13 cellular contexts compared by ENCODE assay signal in the genomic region with DNA sequence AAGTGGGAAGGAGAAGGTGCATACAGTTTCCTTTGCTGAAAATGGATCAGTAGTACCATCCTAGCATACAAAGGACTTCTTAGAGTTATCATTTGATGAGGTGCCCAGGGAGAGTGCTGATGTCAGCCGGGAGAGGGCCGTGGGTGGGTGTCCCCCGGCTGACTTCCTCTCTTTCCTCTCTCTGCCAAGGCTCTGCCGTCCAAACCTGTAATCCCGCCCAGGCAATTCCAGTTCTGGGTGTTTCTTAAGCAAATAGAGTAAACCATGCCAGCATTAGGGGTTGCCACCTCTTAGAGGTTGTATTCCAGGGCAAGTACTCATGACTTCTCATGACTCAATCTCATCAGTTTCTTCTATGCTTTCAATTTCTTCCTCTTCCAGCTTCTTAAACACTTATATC.
A peak's percentile ranks its signal among the peaks of the same experiment; 100 is the strongest.
DNase-seq lines count a peak whose midpoint lies in the region; ATAC-seq, FAIRE-seq and TF ChIP-seq lines count a peak whose summit lies in the region.
"Had no signal": no experiment of that assay in that cellular context is flagged by ENCODE, and none has a peak within 500 bp of the region (broad histone marks: within the 10 kb centered on the region; RNA-seq: fewer than 3 reads in every experiment).

No MANE protein-coding gene starts in this region.

- peak; percentile 30 for FAIRE-seq in H54 (lab: Jason Lieb, UNC)

- no peaks in the 10 kb centered on the region for H3K9me3 ChIP-seq in adrenal gland (replicated peaks in 1 of 3)
- H3K9me3 ChIP-seq in left ventricle myocardium inferior (replicated peaks) = peaks cover 18% of the 10 kb centered on the region
- no peaks in the 10 kb centered on the region for H3K9me3 ChIP-seq in smooth muscle cell (replicated peaks; ENCODE audit: low read depth)
- no peaks in the 10 kb centered on the region for H3K9me3 ChIP-seq in gastrocnemius medialis

- ATAC-seq in GM19328 (IDR thresholded peaks at IDR 0.05; ENCODE audit: unreplicated experiment) = no peak
- ATAC-seq in gastrocnemius medialis = no peak
- ATAC-seq: effector memory CD8-positive, alpha-beta T cell; natural killer cell treated with Interleukin-12 subunit alpha and Interleukin-12 subunit beta and Interleukin-15 and Interleukin-18, amount 100 ng/mL, for 72 hours had no signal

- H3K4me3 ChIP-seq in adrenal gland (peak overlapping the region in 1 of 4 donors; percentile 6), left ventricle myocardium inferior (peak overlapping the region; percentile 10), smooth muscle cell (no peak overlapping the region), gastrocnemius medialis (no peak overlapping the region)

- peak overlapping the region; percentile 40 for H2AFZ ChIP-seq in smooth muscle cell (ENCODE audit: low read depth)

- H3K36me3 ChIP-seq in adrenal gland (replicated peaks in 1 of 2) (no peaks in the 10 kb centered on the region), left ventricle myocardium inferior (no peaks in the 10 kb centered on the region), smooth muscle cell (ENCODE audit: low read depth) (no peaks in the 10 kb centered on the region), gastrocnemius medialis (no peaks in the 10 kb centered on the region)

- in situ Hi-C loops in gastrocnemius medialis (cut with MboI; ENCODE audit: low sequenced_read_pairs in 4 of 4) = no loop called here

- no peaks in the 10 kb centered on the region for H3F3A ChIP-seq in smooth muscle cell (ENCODE audit: low read depth)

- intact Hi-C loops in adrenal gland (cut with DNase I) (no loop called here), left ventricle myocardium inferior (cut with micrococcal nuclease) (no loop called here), gastrocnemius medialis (cut with DNase I; ENCODE audit: low total_unique reads) (no loop called here)

- no peaks in the 10 kb centered on the region for H3K27me3 ChIP-seq in adrenal gland
- H3K27me3 ChIP-seq in left ventricle myocardium inferior (ENCODE audit: low read depth) = no peaks in the 10 kb centered on the region
- H3K27me3 ChIP-seq in smooth muscle cell (ENCODE audit: low read depth) = no peaks in the 10 kb centered on the region
- no peaks in the 10 kb centered on the region for H3K27me3 ChIP-seq in gastrocnemius medialis

- H3K27ac ChIP-seq in adrenal gland (peak overlapping the region in 2 of 5 donors; percentile 45 to 57), left ventricle myocardium inferior (replicated peaks) (no peak overlapping the region), smooth muscle cell (ENCODE audit: low read depth) (peak overlapping the region; percentile 22), gastrocnemius medialis (no peak overlapping the region)

- no peaks in the 10 kb centered on the region for H3K79me2 ChIP-seq in smooth muscle cell (ENCODE audit: low read depth)

- no peak overlapping the region for H3K9ac ChIP-seq in smooth muscle cell (ENCODE audit: low read depth)

- H3K4me1 ChIP-seq in adrenal gland (replicated peaks in 1 of 2) (peaks cover 0 to 15% of the 10 kb centered on the region in 2 donors), left ventricle myocardium inferior (peaks cover 31% of the 10 kb centered on the region), smooth muscle cell (ENCODE audit: low read depth) (no peaks in the 10 kb centered on the region), gastrocnemius medialis (peaks cover 0 to 3% of the 10 kb centered on the region in 2 donors)

- TF ChIP-seq CTCF in adrenal gland (IDR thresholded peaks at IDR 0.05) (no peak), left ventricle myocardium inferior (IDR thresholded peaks at IDR 0.05; ENCODE audit: borderline replicate concordance) (no peak), smooth muscle cell (IDR thresholded peaks at IDR 0.05; ENCODE audit: borderline replicate concordance, insufficient read depth, poor library complexity, severe bottlenecking) (no peak), gastrocnemius medialis (IDR thresholded peaks at IDR 0.05 in 4 of 5, conservative IDR thresholded peaks at IDR 0.05 in 1 of 5) (no peak)

- no peak for DNase-seq in H54 (ENCODE audit: insufficient read length, low spot score)
- peak in 5 of 7 donors; percentile 32 to 49 (median 46) for DNase-seq in adrenal gland
- DNase-seq in left ventricle myocardium inferior = no peak
- DNase-seq in smooth muscle cell (lab: John Stamatoyannopoulos, UW; ENCODE audit: unreplicated experiment) = no peak
- no peak for DNase-seq in activated naive CD4-positive, alpha-beta T cell treated with anti-CD3 and anti-CD28 coated beads, Interleukin-2, amount 50 U/mL, for 16 hours
- no peak for DNase-seq in gastrocnemius medialis
- DNase-seq in inferior parietal cortex (ENCODE audit: extremely low spot score) = no peak
- DNase-seq: Caco-2; effector memory CD8-positive, alpha-beta T cell; GOT3; NCI-H2029 had no signal

- peak overlapping the region; percentile 60 for H3K4me2 ChIP-seq in smooth muscle cell

- H4K20me1 ChIP-seq in smooth muscle cell (ENCODE audit: low read depth) = no peaks in the 10 kb centered on the region

- TF ChIP-seq POLR2A in H54 (IDR thresholded peaks at IDR 0.05; ENCODE audit: low read depth, low read length) (no peak), adrenal gland (IDR thresholded peaks at IDR 0.05) (no peak), gastrocnemius medialis (IDR thresholded peaks at IDR 0.05) (no peak)

- 26 to 45% (median 39%) methylated on average over 5 of the region's 5 CpGs for WGBS in adrenal gland, 4 donors
- 28% methylated on average over 5 of the region's 5 CpGs for WGBS in smooth muscle cell (ENCODE audit: low lambda C conversion rate)

Comparison
In these comparisons a context has a peak if more than half of its experiments do, and no peak if none do; other contexts are left out.
1. DNase-seq: peak in adrenal gland (5 of 7); none in H54 (single experiment), left ventricle myocardium inferior (single experiment), smooth muscle cell (single experiment), activated naive CD4-positive, alpha-beta T cell treated with anti-CD3 and anti-CD28 coated beads, Interleukin-2, amount 50 U/mL, for 16 hours (single experiment), gastrocnemius medialis (0 of 2) and inferior parietal cortex (single experiment).